Comparison of ENCODE assay signal across 9 cellular contexts in the genomic region with DNA sequence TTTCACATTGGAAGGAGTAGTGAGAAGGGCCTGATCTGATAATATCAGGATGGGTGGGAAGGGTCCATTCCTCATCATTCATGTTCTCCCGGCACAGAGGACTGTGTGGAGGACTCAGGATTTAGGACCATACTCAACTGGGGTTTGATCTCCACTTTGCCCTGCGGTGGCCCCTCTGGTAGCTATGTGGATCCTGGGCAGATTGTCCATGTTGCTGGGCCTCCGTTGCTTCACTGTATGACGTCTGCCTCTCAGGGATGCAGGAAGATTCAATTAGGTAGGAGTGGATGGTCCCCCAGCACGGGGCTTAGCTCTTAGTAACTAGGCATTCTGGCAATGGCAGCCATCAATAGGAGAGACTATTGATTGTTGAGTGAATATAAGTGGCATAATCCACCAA. TPM values are rescaled to one million over a fixed set of nuclear protein-coding genes. Genes with fewer than 3 reads are reported as not detected.
DNase-seq lines count a peak whose midpoint lies in the region; ATAC-seq and TF ChIP-seq lines count a peak whose summit lies in the region.
"Had no signal": no experiment of that assay in that cellular context is flagged by ENCODE, and none has a peak within 500 bp of the region (broad histone marks: within the 10 kb centered on the region; RNA-seq: fewer than 3 reads in every experiment).

No MANE protein-coding gene starts in this region.

- H3K4me1 ChIP-seq in right atrium auricular region (peaks cover 0 to 38% of the 10 kb centered on the region in 2 donors), mesodermal cell (ENCODE audit: control insufficient read depth, insufficient read depth, low read length, poor library complexity, severe bottlenecking) (peaks cover 10% of the 10 kb centered on the region), uterus (no peaks in the 10 kb centered on the region)

- H3K27me3 ChIP-seq in right atrium auricular region (no peaks in the 10 kb centered on the region), uterus (no peaks in the 10 kb centered on the region)

- H3K36me3 ChIP-seq in right atrium auricular region (peaks cover 26% of the 10 kb centered on the region), mesodermal cell (ENCODE audit: control insufficient read depth, insufficient read depth, low read length) (peaks cover 33% of the 10 kb centered on the region), uterus (no peaks in the 10 kb centered on the region)

- no peaks in the 10 kb centered on the region for H3K9me3 ChIP-seq in right atrium auricular region
- no peaks in the 10 kb centered on the region for H3K9me3 ChIP-seq in mesodermal cell (ENCODE audit: control insufficient read depth, low read length)
- H3K9me3 ChIP-seq in uterus, result no peaks in the 10 kb centered on the region

- peak overlapping the region; percentile 58 to 95 (median 90) for H3K4me3 Mint-ChIP-seq in brain

- H3K9me3 Mint-ChIP-seq in brain, result no peaks in the 10 kb centered on the region

- TF ChIP-seq CTCF in right atrium auricular region (IDR thresholded peaks at IDR 0.05) (no peak), brain (conservative IDR thresholded peaks at IDR 0.05) (no peak), uterus (IDR thresholded peaks at IDR 0.05) (no peak)

- intact Hi-C loops in left ventricle myocardium superior (cut with micrococcal nuclease) (loop anchor here (10.0 kb wide), 3 partner anchors 63 to 317 kb away; no protein-coding TSS in a partner anchor), uterus (cut with DNase I; ENCODE audit: low total_unique reads) (loop anchor here (5.0 to 10.0 kb wide), 2 partner anchors 53 to 319 kb away; no protein-coding TSS in a partner anchor)

- WGBS in mesodermal cell (ENCODE audit: insufficient coverage in 2 of 2), 2 experiments, result 80% methylated on average over 5 of the region's 5 CpGs; no CpG with 5 or more reads in 1 of the 2 experiments

- DNase-seq in right atrium auricular region (ENCODE audit: low spot score) (no peak), left ventricle myocardium superior (no peak), uterus (no peak), NCI-H1694 (lab: John Stamatoyannopoulos, UW) (no peak)
- DNase-seq: activated CD4-positive, CD25-positive, alpha-beta regulatory T cell treated with anti-CD3 and anti-CD28 coated beads, Interleukin-2, amount 50 U/mL, for 72 hours had no signal

- H3K36me3 Mint-ChIP-seq in brain, result peaks cover 32% of the 10 kb centered on the region

- no peak for TF ChIP-seq POLR2A in uterus (IDR thresholded peaks at IDR 0.05)

- H3K4me1 Mint-ChIP-seq in brain, result peaks cover 60% of the 10 kb centered on the region

- H3K27ac ChIP-seq in right atrium auricular region, result peak overlapping the region; percentile 98 to 99
- no peak overlapping the region for H3K27ac ChIP-seq in mesodermal cell (ENCODE audit: low read depth, low read length, severe bottlenecking)
- peak overlapping the region; percentile 94 to 98 for H3K27ac ChIP-seq in uterus

- peak overlapping the region in 2 of 5 experiments; percentile 90 to 93 for H3K27ac Mint-ChIP-seq in brain

- ATAC-seq in left ventricle myocardium superior (no peak), HG03025 (IDR thresholded peaks at IDR 0.05; ENCODE audit: low FRiP score, unreplicated experiment) (no peak), GM21360 (IDR thresholded peaks at IDR 0.05; ENCODE audit: unreplicated experiment) (no peak)

- H3K4me3 ChIP-seq in right atrium auricular region (peak overlapping the region; percentile 96 to 97), mesodermal cell (ENCODE audit: extremely low read depth, insufficient read depth, low read length, poor library complexity, severe bottlenecking) (peak overlapping the region; percentile 79), uterus (peak overlapping the region; percentile 68 to 100)

- peaks cover 31% of the 10 kb centered on the region for H3K27me3 Mint-ChIP-seq in brain

RNA-seq across cellular contexts. Expression of a gene that starts 2.3 kb away (rescaled TPM):
- total RNA-seq in right atrium auricular region (10 to 100 TPM; 31.4 to 37.2 TPM), left ventricle myocardium superior (43.8 TPM), uterus (100 to 1,000 TPM in 2 of 4 donors, 10 to 100 TPM in 2; 72.6 to 147 (median 98.5) TPM)
- 88.1 TPM for polyA plus RNA-seq in brain (ENCODE audit: insufficient read depth, low read depth, low replicate concordance)
- 22.4 TPM for polyA plus RNA-seq in mesodermal cell (2013, experiment 1 of 2)
- 20.2 TPM for polyA plus RNA-seq in mesodermal cell (2013, experiment 2 of 2)
